Comparison of ENCODE assay signal across 7 cellular contexts in genomic region chr12:109284392-109284791, GRCh38. TPM values are rescaled to one million over a fixed set of nuclear protein-coding genes. Genes with fewer than 3 reads are reported as not detected.
"Had no signal": no experiment of that assay in that cellular context is flagged by ENCODE, and none has a peak within 500 bp of the region (broad histone marks: within the 10 kb centered on the region; RNA-seq: fewer than 3 reads in every experiment).

No MANE protein-coding gene starts in this region.

- ATAC-seq: GM23338, K562 had no signal

- H2AFZ ChIP-seq: GM23338 had no signal

- H3K4me2 ChIP-seq: GM23338 had no signal

- DNase-seq: H9, HCEC 1CT, IMR-90 had no signal

- H3K4me3 ChIP-seq: GM23338, K562 had no signal

- H3K27ac ChIP-seq: HL-60 had no signal

RNA-seq across cellular contexts. Expression of gene FOXN4, which starts 24.7 kb away (rescaled TPM):
- total RNA-seq: HT1080, IMR-90, K562 had no signal
- polyA plus RNA-seq: IMR-90, K562 had no signal
